In genomic region chr16:67926181-67926742, GRCh38 we compare ENCODE assay signal across 2 cellular contexts.
TF ChIP-seq lines count a peak whose summit lies in the region.

No MANE protein-coding gene starts in this region.

TF ChIP-seq in HepG2, 621 proteins besides CTCF, POLR2A, EP300 and RAD21:
- TF ChIP-seq ZXDC (CRISPR knock-in tag; IDR thresholded peaks at IDR 0.05): no peak
- TF ChIP-seq MXD4 (CRISPR knock-in tag; IDR thresholded peaks at IDR 0.05): no peak
- no peak for TF ChIP-seq SKIL (CRISPR knock-in tag; IDR thresholded peaks at IDR 0.05; ENCODE audit: borderline replicate concordance)
- TF ChIP-seq ZSCAN20 (CRISPR knock-in tag; IDR thresholded peaks at IDR 0.05; ENCODE audit: borderline replicate concordance): no peak
- no peak for TF ChIP-seq GZF1 (CRISPR knock-in tag; IDR thresholded peaks at IDR 0.05)
TF ChIP-seq in HepG2: peak in this region for 0.

TF ChIP-seq in SK-N-SH treated with all-trans-retinoic acid at 6 μM for 48 hours, 23 proteins besides CTCF, POLR2A, EP300 and RAD21:
- TF ChIP-seq CSDC2 (CRISPR knock-in tag; IDR thresholded peaks at IDR 0.05): no peak
- no peak for TF ChIP-seq ZNF8 (CRISPR knock-in tag; IDR thresholded peaks at IDR 0.05)
- no peak for TF ChIP-seq SNAI2 (CRISPR knock-in tag; IDR thresholded peaks at IDR 0.05)
- no peak for TF ChIP-seq CSRNP3 (CRISPR knock-in tag; IDR thresholded peaks at IDR 0.05)
- TF ChIP-seq TOX (CRISPR knock-in tag; IDR thresholded peaks at IDR 0.05; ENCODE audit: borderline replicate concordance): no peak
- TF ChIP-seq GLIS3 (CRISPR knock-in tag; IDR thresholded peaks at IDR 0.05): no peak
- no peak for TF ChIP-seq PATZ1 (CRISPR knock-in tag; IDR thresholded peaks at IDR 0.05; ENCODE audit: borderline replicate concordance)
- no peak for TF ChIP-seq ZNF565 (CRISPR knock-in tag; conservative IDR thresholded peaks at IDR 0.05; ENCODE audit: low read depth)
- TF ChIP-seq TCF4 (CRISPR knock-in tag; IDR thresholded peaks at IDR 0.05; ENCODE audit: borderline replicate concordance): no peak
- TF ChIP-seq BACH2 (CRISPR knock-in tag; IDR thresholded peaks at IDR 0.05; ENCODE audit: borderline replicate concordance): no peak
- TF ChIP-seq OSR1 (CRISPR knock-in tag; IDR thresholded peaks at IDR 0.05): no peak
- no peak for TF ChIP-seq ARNTL (CRISPR knock-in tag; IDR thresholded peaks at IDR 0.05; ENCODE audit: borderline replicate concordance, low read depth)
- TF ChIP-seq ESRRG (CRISPR knock-in tag; IDR thresholded peaks at IDR 0.05): no peak
- no peak for TF ChIP-seq POU6F1 (CRISPR knock-in tag; IDR thresholded peaks at IDR 0.05; ENCODE audit: borderline replicate concordance, low read depth)
- TF ChIP-seq RARB (CRISPR knock-in tag; IDR thresholded peaks at IDR 0.05): no peak
- no peak for TF ChIP-seq ZNF70 (CRISPR knock-in tag; IDR thresholded peaks at IDR 0.05)
- no peak for TF ChIP-seq ISL1 (CRISPR knock-in tag; IDR thresholded peaks at IDR 0.05)
